8 cellular contexts compared by ENCODE assay signal in genomic region chr16:2577044-2577443, GRCh38. TPM values are rescaled to one million over a fixed set of nuclear protein-coding genes. Genes with fewer than 3 reads are reported as not detected.
"Had no signal": no experiment of that assay in that cellular context is flagged by ENCODE, and none has a peak within 500 bp of the region (broad histone marks: within the 10 kb centered on the region; RNA-seq: fewer than 3 reads in every experiment).

No MANE protein-coding gene starts in this region.

RNA-seq across cellular contexts. Expression of gene CEMP1, which starts 45.8 kb away (rescaled TPM):
- total RNA-seq: activated CD4-positive, alpha-beta memory T cell treated with anti-CD3 and anti-CD28 coated beads for 36 hours; activated CD4-positive, alpha-beta T cell treated with anti-CD3 and anti-CD28 coated beads for 36 hours; activated CD4-positive, alpha-beta T cell treated with anti-CD3 and anti-CD28 coated beads, Interleukin-2, amount 10 ng/mL, durations not matched to agents 24 days and 14 days; activated CD8-positive, alpha-beta memory T cell treated with anti-CD3 and anti-CD28 coated beads for 36 hours; activated CD8-positive, alpha-beta memory T cell treated with anti-CD3 and anti-CD28 coated beads, Interleukin-2, amount 10 ng/mL, durations not matched to agents 7 days and 5 days; activated CD8-positive, alpha-beta T cell treated with anti-CD3 and anti-CD28 coated beads for 36 hours; activated CD8-positive, alpha-beta T cell treated with anti-CD3 and anti-CD28 coated beads, Interleukin-2, amount 10 ng/mL, durations not matched to agents 7 days and 5 days; T-helper 2 cell treated with Interferon-gamma antibody and Interleukin-4, amounts not matched to agents 100 ng/mL and 5 ng/mL, for 36 hours had no signal
